Comparison of ENCODE assay signal across 1 cellular context in the genomic region with DNA sequence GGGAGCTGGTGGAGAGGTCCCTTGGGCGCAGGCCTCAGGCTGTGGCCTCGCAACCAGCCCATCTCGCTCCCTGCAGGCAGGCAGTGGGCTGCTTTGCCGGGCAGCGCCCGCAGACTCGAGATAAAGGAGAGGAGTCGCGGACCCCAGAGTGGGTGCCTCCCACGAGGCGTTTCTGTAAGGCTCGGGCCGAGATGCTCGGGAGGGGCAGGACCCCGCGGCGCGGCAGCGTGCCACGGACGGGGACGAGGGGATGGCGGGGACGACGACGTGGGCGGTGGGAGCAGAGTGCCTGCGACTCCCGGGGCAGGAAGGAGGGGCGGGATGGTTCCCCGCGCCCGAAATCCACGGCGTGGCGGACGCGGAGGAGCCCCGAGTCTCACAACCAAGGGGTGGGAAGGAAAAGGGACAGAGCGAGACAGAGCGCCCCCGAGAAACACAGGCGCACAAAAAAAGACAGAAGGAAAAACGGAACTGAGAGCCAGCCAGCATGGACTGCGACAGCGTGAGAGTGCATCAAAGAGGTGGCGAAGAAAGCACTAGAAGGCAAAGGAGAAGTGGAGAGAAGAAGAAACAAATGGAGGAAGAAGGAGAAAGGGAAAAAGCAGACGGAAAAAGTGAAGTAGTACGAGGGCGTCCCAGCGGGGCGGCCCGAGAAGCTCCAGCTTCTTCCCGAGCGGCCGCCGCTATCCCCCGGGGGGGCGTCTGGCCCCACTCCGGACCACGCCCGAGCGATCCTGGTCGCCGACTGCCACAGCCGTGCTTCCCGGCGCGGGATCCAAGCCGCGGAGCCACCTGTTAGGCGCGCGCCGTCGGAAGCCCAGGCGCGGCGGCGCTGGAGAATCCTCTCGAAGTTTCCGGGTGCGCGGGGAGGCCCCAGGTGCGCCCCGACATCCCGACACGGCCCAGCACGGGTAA.
TF ChIP-seq lines count a peak whose summit lies in the region.

No MANE protein-coding gene starts in this region.

TF ChIP-seq in A549, 52 proteins besides CTCF, POLR2A, EP300 and RAD21 (continued from another document):
- TF ChIP-seq, protein P1, sequence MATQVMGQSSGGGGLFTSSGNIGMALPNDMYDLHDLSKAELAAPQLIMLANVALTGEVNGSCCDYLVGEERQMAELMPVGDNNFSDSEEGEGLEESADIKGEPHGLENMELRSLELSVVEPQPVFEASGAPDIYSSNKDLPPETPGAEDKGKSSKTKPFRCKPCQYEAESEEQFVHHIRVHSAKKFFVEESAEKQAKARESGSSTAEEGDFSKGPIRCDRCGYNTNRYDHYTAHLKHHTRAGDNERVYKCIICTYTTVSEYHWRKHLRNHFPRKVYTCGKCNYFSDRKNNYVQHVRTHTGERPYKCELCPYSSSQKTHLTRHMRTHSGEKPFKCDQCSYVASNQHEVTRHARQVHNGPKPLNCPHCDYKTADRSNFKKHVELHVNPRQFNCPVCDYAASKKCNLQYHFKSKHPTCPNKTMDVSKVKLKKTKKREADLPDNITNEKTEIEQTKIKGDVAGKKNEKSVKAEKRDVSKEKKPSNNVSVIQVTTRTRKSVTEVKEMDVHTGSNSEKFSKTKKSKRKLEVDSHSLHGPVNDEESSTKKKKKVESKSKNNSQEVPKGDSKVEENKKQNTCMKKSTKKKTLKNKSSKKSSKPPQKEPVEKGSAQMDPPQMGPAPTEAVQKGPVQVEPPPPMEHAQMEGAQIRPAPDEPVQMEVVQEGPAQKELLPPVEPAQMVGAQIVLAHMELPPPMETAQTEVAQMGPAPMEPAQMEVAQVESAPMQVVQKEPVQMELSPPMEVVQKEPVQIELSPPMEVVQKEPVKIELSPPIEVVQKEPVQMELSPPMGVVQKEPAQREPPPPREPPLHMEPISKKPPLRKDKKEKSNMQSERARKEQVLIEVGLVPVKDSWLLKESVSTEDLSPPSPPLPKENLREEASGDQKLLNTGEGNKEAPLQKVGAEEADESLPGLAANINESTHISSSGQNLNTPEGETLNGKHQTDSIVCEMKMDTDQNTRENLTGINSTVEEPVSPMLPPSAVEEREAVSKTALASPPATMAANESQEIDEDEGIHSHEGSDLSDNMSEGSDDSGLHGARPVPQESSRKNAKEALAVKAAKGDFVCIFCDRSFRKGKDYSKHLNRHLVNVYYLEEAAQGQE (IDR thresholded peaks at IDR 0.05): no peak
- TF ChIP-seq, protein P2, sequence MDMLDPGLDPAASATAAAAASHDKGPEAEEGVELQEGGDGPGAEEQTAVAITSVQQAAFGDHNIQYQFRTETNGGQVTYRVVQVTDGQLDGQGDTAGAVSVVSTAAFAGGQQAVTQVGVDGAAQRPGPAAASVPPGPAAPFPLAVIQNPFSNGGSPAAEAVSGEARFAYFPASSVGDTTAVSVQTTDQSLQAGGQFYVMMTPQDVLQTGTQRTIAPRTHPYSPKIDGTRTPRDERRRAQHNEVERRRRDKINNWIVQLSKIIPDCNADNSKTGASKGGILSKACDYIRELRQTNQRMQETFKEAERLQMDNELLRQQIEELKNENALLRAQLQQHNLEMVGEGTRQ (IDR thresholded peaks at IDR 0.05): no peak
